In genomic region chr4:175394213-175394612, GRCh38 we compare ENCODE assay signal across 16 cellular contexts.
"Had no signal": no experiment of that assay in that cellular context is flagged by ENCODE, and none has a peak within 500 bp of the region (broad histone marks: within the 10 kb centered on the region; RNA-seq: fewer than 3 reads in every experiment).

No MANE protein-coding gene starts in this region.

- H3K4me3 Mint-ChIP-seq: natural killer cell, neural progenitor cell had no signal

- H3K27ac Mint-ChIP-seq: natural killer cell, neural progenitor cell had no signal

- H3K36me3 Mint-ChIP-seq: natural killer cell, neural progenitor cell had no signal

- DNase-seq: effector memory CD4-positive, alpha-beta T cell; heart left ventricle; islet precursor cell; mammary epithelial cell; natural killer cell; nucleus accumbens; ovary; sigmoid colon; stimulated activated CD4-positive, alpha-beta T cell treated with anti-CD3 and anti-CD28 coated beads, Interleukin-2, amount 100 ng/mL, for 24 hours; stimulated activated naive CD4-positive, alpha-beta T cell; stomach; substantia nigra; transverse colon had no signal

- FAIRE-seq: endometrium, frontal cortex had no signal

- H3K4me1 Mint-ChIP-seq: natural killer cell, neural progenitor cell had no signal
